1 cellular context compared by ENCODE assay signal in genomic region chr16:85446846-85447656, GRCh38.
TF ChIP-seq lines count a peak whose summit lies in the region.

No MANE protein-coding gene starts in this region.

TF ChIP-seq in HepG2, 621 proteins besides CTCF, POLR2A, EP300 and RAD21 (continued from another document and continues in another):
- TF ChIP-seq ZNF850 (CRISPR knock-in tag; conservative IDR thresholded peaks at IDR 0.05) (no peak), MAFK (conservative IDR thresholded peaks at IDR 0.05 in 1 of 2, IDR thresholded peaks at IDR 0.05 in 1 of 2; ENCODE audit: low read length in 2 of 2) (no peak), MIER3 (CRISPR knock-in tag; IDR thresholded peaks at IDR 0.05; ENCODE audit: borderline replicate concordance) (no peak), AGO2 (optimal IDR thresholded peaks at IDR 0.05; ENCODE audit: low read depth, low read length) (no peak), ETV5 (CRISPR knock-in tag; IDR thresholded peaks at IDR 0.05; ENCODE audit: borderline replicate concordance) (no peak), MBNL3 (CRISPR knock-in tag; conservative IDR thresholded peaks at IDR 0.05) (no peak), RELA (CRISPR knock-in tag; IDR thresholded peaks at IDR 0.05) (no peak), ZSCAN21 (CRISPR knock-in tag; IDR thresholded peaks at IDR 0.05; ENCODE audit: borderline replicate concordance) (peak; percentile 34; the same call in 1 of the 2 replicates), ZBTB39 (CRISPR knock-in tag; IDR thresholded peaks at IDR 0.05) (no peak), SIX4 (CRISPR knock-in tag; IDR thresholded peaks at IDR 0.05) (no peak), ZBTB20 (CRISPR knock-in tag; IDR thresholded peaks at IDR 0.05; ENCODE audit: borderline replicate concordance, low read depth) (no peak), WIZ (CRISPR knock-in tag; IDR thresholded peaks at IDR 0.05) (no peak), MEF2D (CRISPR knock-in tag; IDR thresholded peaks at IDR 0.05) (no peak), KLF9 (CRISPR knock-in tag; IDR thresholded peaks at IDR 0.05; ENCODE audit: low read depth) (no peak), ZNF724P (CRISPR knock-in tag; IDR thresholded peaks at IDR 0.05; ENCODE audit: borderline replicate concordance) (0 out of 2 replicates have a peak, but pooled peaks have one; percentile 44), SIN3A (IDR thresholded peaks at IDR 0.05; ENCODE audit: borderline replicate concordance, low read depth, low read length) (no peak), MAX (IDR thresholded peaks at IDR 0.05) (peak; percentile 57), KLF13 (CRISPR knock-in tag; IDR thresholded peaks at IDR 0.05) (no peak), ZNF496 (CRISPR knock-in tag; IDR thresholded peaks at IDR 0.05; ENCODE audit: insufficient replicate concordance) (no peak), XRCC5 (optimal IDR thresholded peaks at IDR 0.05; ENCODE audit: low read length) (no peak), ZNF337 (CRISPR knock-in tag; IDR thresholded peaks at IDR 0.05; ENCODE audit: borderline replicate concordance, low read depth) (no peak), ZNF839 (CRISPR knock-in tag; IDR thresholded peaks at IDR 0.05; ENCODE audit: borderline replicate concordance) (peak; percentile 62; the same call in 1 of the 2 replicates), TEAD3 (CRISPR knock-in tag; optimal IDR thresholded peaks at IDR 0.05; ENCODE audit: borderline replicate concordance) (peak; percentile 85), TAF1 (CRISPR knock-in tag; IDR thresholded peaks at IDR 0.05) (no peak), RERE (CRISPR knock-in tag; IDR thresholded peaks at IDR 0.05; ENCODE audit: low read depth) (no peak), FOXP1 (IDR thresholded peaks at IDR 0.05) (no peak), FOXP1 (CRISPR knock-in tag; IDR thresholded peaks at IDR 0.05) (no peak), ZNF678 (CRISPR knock-in tag; IDR thresholded peaks at IDR 0.05) (no peak), ZEB1 (IDR thresholded peaks at IDR 0.05; ENCODE audit: insufficient replicate concordance, low read depth) (no peak), ZNF670 (CRISPR knock-in tag; IDR thresholded peaks at IDR 0.05; ENCODE audit: borderline replicate concordance) (no peak), RFX1 (IDR thresholded peaks at IDR 0.05) (no peak), AKAP8 (CRISPR knock-in tag; IDR thresholded peaks at IDR 0.05) (no peak), NFIC (IDR thresholded peaks at IDR 0.05; ENCODE audit: low read length) (no peak), ZNF382 (CRISPR knock-in tag; IDR thresholded peaks at IDR 0.05; ENCODE audit: borderline replicate concordance) (no peak), KDM3A (CRISPR knock-in tag; IDR thresholded peaks at IDR 0.05; ENCODE audit: low read depth) (no peak), ZMYM4 (CRISPR knock-in tag; IDR thresholded peaks at IDR 0.05) (0 out of 2 replicates have a peak, but pooled peaks have one; percentile 37), PAWR (CRISPR knock-in tag; IDR thresholded peaks at IDR 0.05; ENCODE audit: borderline replicate concordance) (no peak), ZSCAN30 (CRISPR knock-in tag; IDR thresholded peaks at IDR 0.05) (no peak), FIP1L1 (IDR thresholded peaks at IDR 0.05; ENCODE audit: borderline replicate concordance, insufficient read depth, low read depth, low read length) (no peak), ZNF513 (CRISPR knock-in tag; conservative IDR thresholded peaks at IDR 0.05) (no peak), NCOR1 (IDR thresholded peaks at IDR 0.05; ENCODE audit: borderline replicate concordance, low read length) (no peak), PTBP1 (IDR thresholded peaks at IDR 0.05; ENCODE audit: low read depth, low read length, poor library complexity, severe bottlenecking) (no peak), ZC3H4 (CRISPR knock-in tag; IDR thresholded peaks at IDR 0.05; ENCODE audit: borderline replicate concordance) (no peak), U2AF2 (IDR thresholded peaks at IDR 0.05; ENCODE audit: low read depth, low read length) (no peak), ZNF562 (CRISPR knock-in tag; IDR thresholded peaks at IDR 0.05; ENCODE audit: borderline replicate concordance) (no peak), ZNF546 (CRISPR knock-in tag; conservative IDR thresholded peaks at IDR 0.05) (no peak; the same call in 1 of the 2 replicates)
- TF ChIP-seq, protein P1, sequence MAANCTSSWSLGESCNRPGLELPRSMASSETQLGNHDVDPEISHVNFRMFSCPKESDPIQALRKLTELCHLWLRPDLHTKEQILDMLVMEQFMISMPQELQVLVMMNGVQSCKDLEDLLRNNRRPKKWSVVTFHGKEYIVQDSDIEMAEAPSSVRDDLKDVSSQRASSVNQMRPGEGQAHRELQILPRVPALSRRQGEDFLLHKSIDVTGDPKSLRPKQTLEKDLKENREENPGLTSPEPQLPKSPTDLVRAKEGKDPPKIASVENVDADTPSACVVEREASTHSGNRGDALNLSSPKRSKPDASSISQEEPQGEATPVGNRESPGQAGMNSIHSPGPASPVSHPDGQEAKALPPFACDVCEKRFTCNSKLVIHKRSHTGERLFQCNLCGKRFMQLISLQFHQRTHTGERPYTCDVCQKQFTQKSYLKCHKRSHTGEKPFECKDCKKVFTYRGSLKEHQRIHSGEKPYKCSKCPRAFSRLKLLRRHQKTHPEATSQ (CRISPR knock-in tag; IDR thresholded peaks at IDR 0.05; ENCODE audit: borderline replicate concordance): no peak
- TF ChIP-seq, protein P2, sequence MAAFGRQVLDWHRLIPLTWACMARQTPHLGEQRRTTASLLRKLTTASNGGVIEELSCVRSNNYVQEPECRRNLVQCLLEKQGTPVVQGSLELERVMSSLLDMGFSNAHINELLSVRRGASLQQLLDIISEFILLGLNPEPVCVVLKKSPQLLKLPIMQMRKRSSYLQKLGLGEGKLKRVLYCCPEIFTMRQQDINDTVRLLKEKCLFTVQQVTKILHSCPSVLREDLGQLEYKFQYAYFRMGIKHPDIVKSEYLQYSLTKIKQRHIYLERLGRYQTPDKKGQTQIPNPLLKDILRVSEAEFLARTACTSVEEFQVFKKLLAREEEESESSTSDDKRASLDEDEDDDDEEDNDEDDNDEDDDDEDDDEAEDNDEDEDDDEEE (CRISPR knock-in tag; IDR thresholded peaks at IDR 0.05): no peak
- TF ChIP-seq, protein P3, sequence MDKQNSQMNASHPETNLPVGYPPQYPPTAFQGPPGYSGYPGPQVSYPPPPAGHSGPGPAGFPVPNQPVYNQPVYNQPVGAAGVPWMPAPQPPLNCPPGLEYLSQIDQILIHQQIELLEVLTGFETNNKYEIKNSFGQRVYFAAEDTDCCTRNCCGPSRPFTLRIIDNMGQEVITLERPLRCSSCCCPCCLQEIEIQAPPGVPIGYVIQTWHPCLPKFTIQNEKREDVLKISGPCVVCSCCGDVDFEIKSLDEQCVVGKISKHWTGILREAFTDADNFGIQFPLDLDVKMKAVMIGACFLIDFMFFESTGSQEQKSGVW (CRISPR knock-in tag; IDR thresholded peaks at IDR 0.05; ENCODE audit: borderline replicate concordance): no peak
- TF ChIP-seq, protein P4, sequence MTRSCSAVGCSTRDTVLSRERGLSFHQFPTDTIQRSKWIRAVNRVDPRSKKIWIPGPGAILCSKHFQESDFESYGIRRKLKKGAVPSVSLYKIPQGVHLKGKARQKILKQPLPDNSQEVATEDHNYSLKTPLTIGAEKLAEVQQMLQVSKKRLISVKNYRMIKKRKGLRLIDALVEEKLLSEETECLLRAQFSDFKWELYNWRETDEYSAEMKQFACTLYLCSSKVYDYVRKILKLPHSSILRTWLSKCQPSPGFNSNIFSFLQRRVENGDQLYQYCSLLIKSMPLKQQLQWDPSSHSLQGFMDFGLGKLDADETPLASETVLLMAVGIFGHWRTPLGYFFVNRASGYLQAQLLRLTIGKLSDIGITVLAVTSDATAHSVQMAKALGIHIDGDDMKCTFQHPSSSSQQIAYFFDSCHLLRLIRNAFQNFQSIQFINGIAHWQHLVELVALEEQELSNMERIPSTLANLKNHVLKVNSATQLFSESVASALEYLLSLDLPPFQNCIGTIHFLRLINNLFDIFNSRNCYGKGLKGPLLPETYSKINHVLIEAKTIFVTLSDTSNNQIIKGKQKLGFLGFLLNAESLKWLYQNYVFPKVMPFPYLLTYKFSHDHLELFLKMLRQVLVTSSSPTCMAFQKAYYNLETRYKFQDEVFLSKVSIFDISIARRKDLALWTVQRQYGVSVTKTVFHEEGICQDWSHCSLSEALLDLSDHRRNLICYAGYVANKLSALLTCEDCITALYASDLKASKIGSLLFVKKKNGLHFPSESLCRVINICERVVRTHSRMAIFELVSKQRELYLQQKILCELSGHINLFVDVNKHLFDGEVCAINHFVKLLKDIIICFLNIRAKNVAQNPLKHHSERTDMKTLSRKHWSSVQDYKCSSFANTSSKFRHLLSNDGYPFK (CRISPR knock-in tag; IDR thresholded peaks at IDR 0.05; ENCODE audit: borderline replicate concordance): no peak
- TF ChIP-seq, protein P5, sequence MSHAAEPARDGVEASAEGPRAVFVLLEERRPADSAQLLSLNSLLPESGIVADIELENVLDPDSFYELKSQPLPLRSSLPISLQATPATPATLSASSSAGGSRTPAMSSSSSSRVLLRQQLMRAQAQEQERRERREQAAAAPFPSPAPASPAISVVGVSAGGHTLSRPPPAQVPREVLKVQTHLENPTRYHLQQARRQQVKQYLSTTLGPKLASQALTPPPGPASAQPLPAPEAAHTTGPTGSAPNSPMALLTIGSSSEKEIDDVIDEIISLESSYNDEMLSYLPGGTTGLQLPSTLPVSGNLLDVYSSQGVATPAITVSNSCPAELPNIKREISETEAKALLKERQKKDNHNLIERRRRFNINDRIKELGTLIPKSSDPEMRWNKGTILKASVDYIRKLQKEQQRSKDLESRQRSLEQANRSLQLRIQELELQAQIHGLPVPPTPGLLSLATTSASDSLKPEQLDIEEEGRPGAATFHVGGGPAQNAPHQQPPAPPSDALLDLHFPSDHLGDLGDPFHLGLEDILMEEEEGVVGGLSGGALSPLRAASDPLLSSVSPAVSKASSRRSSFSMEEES (CRISPR knock-in tag; IDR thresholded peaks at IDR 0.05): no peak
